In genomic region chr12:125403145-125403789, GRCh38 we compare ENCODE assay signal across 8 cellular contexts.
A peak's percentile ranks its signal among the peaks of the same experiment; 100 is the strongest.
DNase-seq lines count a peak whose midpoint lies in the region; ATAC-seq, FAIRE-seq and TF ChIP-seq lines count a peak whose summit lies in the region.

No MANE protein-coding gene starts in this region.

- H3K4me1 ChIP-seq in kidney (ENCODE audit: control insufficient read depth in 1 of 2, insufficient read depth in 1 of 2, low read depth in 1 of 2, low read length in 2 of 2): no peaks in the 10 kb centered on the region

- H3K27ac ChIP-seq in WERI-Rb-1 (no peak overlapping the region), kidney (ENCODE audit: low read depth in 2 of 2, low read length in 2 of 2) (no peak overlapping the region)

- H3K9ac ChIP-seq in kidney (ENCODE audit: low read length in 2 of 2): no peak overlapping the region

- peaks cover 6% of the 10 kb centered on the region for H3K9me3 ChIP-seq in WERI-Rb-1 (ENCODE audit: severe bottlenecking)
- H3K9me3 ChIP-seq in kidney (ENCODE audit: control insufficient read depth in 1 of 2, low read length in 2 of 2): peaks cover 0 to 9% of the 10 kb centered on the region in 2 donors
- no peaks in the 10 kb centered on the region for H3K9me3 ChIP-seq in MG63

- peak; percentile 8 to 60 for DNase-seq in NCI-H524 (lab: John Stamatoyannopoulos, UW)
- no peak for DNase-seq in NCI-H524 treated with DMSO at 0.1 percent for 48 hours (lab: John Stamatoyannopoulos, UW)
- DNase-seq in NAMALWA (ENCODE audit: low spot score): peak; percentile 75
- peak; percentile 13 for DNase-seq in WERI-Rb-1
- no peak for DNase-seq in kidney
- no peak for DNase-seq in NCI-H446 treated with DMSO at 0.1 percent for 48 hours (lab: John Stamatoyannopoulos, UW)
- DNase-seq in MG63: no peak

- no peak for FAIRE-seq in kidney (lab: Jason Lieb, UNC)

- H3K36me3 ChIP-seq in WERI-Rb-1: no peaks in the 10 kb centered on the region
- H3K36me3 ChIP-seq in kidney (ENCODE audit: control insufficient read depth in 1 of 2, insufficient read depth in 2 of 2, low read length in 2 of 2): no peaks in the 10 kb centered on the region
- H3K36me3 ChIP-seq in MG63: no peaks in the 10 kb centered on the region

- intact Hi-C loops in kidney (cut with DNase I): no loop called here

- peaks cover 40% of the 10 kb centered on the region for H3K27me3 ChIP-seq in WERI-Rb-1 (ENCODE audit: insufficient read depth, low read depth, severe bottlenecking)
- H3K27me3 ChIP-seq in MG63: 0 out of 2 replicates have a peak, but pooled peaks cover 2% of the 10 kb centered on the region

- H3K4me3 ChIP-seq in WERI-Rb-1 (ENCODE audit: low read depth, low read length): no peak overlapping the region
- no peak overlapping the region for H3K4me3 ChIP-seq in kidney (ENCODE audit: low read length in 2 of 2)
- H3K4me3 ChIP-seq in MG63: no peak overlapping the region

- TF ChIP-seq CTCF in WERI-Rb-1 (IDR thresholded peaks at IDR 0.05; ENCODE audit: low read depth, low read length) (peak; percentile 39; the same call in 1 of the 2 replicates), kidney (IDR thresholded peaks at IDR 0.05; ENCODE audit: borderline replicate concordance, extremely low read depth, insufficient read depth) (peak; percentile 48)

- no peak for ATAC-seq in HG02981 (IDR thresholded peaks at IDR 0.05; ENCODE audit: unreplicated experiment)

Comparison
In these comparisons a context has a peak if more than half of its experiments do, and no peak if none do; other contexts are left out.
1. DNase-seq: peak in NCI-H524 (2 of 2), NAMALWA (single experiment) and WERI-Rb-1 (single experiment); none in NCI-H524 treated with DMSO at 0.1 percent for 48 hours (single experiment), kidney (single experiment), NCI-H446 treated with DMSO at 0.1 percent for 48 hours (single experiment) and MG63 (single experiment).